23 cellular contexts compared by ENCODE assay signal in genomic region chr14:104745431-104745830, GRCh38. TPM values are rescaled to one million over a fixed set of nuclear protein-coding genes. Genes with fewer than 3 reads are reported as not detected.
DNase-seq lines count a peak whose midpoint lies in the region; ATAC-seq, FAIRE-seq and TF ChIP-seq lines count a peak whose summit lies in the region.
"Had no signal": no experiment of that assay in that cellular context is flagged by ENCODE, and none has a peak within 500 bp of the region (broad histone marks: within the 10 kb centered on the region; RNA-seq: fewer than 3 reads in every experiment).

No MANE protein-coding gene starts in this region.

- H3K27me3 ChIP-seq in HepG2 (ENCODE audit: control insufficient read depth in 1 of 2, insufficient read depth in 2 of 2, low read length in 2 of 2) = no peaks in the 10 kb centered on the region
- H3K27me3 ChIP-seq: BE2C had no signal

- H3K36me3 ChIP-seq in HepG2 (replicated peaks in 1 of 2; ENCODE audit: control insufficient read depth in 1 of 2, insufficient read depth in 2 of 2, low read length in 2 of 2) = no peaks in the 10 kb centered on the region; a peak in 2 of 5 replicates
- H3K36me3 ChIP-seq: BE2C had no signal

- H3K27ac ChIP-seq in HepG2 (ENCODE audit: extremely low read length, insufficient read depth, low read length) = no peak overlapping the region
- H3K27ac ChIP-seq: HL-60 had no signal

- ATAC-seq in Right ventricle myocardium inferior (no peak), HepG2 (no peak)
- ATAC-seq in activated CD8-positive, alpha-beta T cell treated with anti-CD3 and anti-CD28 coated beads, Interleukin-2, amount 10 ng/mL, durations not matched to agents 7 days and 5 days = no peak
- ATAC-seq in stimulated activated effector memory CD8-positive, alpha-beta T cell treated with anti-CD3 and anti-CD28 coated beads, Interleukin-12 subunit alpha, Interleukin-12 subunit beta, amount 100 ng/mL, for 72 hours = no peak

- H3K4me3 ChIP-seq in HepG2 (replicated peaks in 1 of 3; ENCODE audit: insufficient read depth in 1 of 3, low read depth in 2 of 3, low read length in 3 of 3) = no peak overlapping the region

- CTCF ChIA-PET in activated CD8-positive, alpha-beta T cell treated with anti-CD3 and anti-CD28 coated beads, Interleukin-2, amount 10 ng/mL, durations not matched to agents 7 days and 5 days (lab: Charles Lee) = no interaction called here
- CTCF ChIA-PET in HepG2 (lab: Yijun Ruan, JAX; ENCODE audit: low intra/inter-chr PET ratio, low total read pairs) = no interaction called here

- H3K27me3 Mint-ChIP-seq in activated CD8-positive, alpha-beta T cell treated with anti-CD3 and anti-CD28 coated beads, Interleukin-2, amount 10 ng/mL, durations not matched to agents 7 days and 5 days (ENCODE audit: low read depth) = no peaks in the 10 kb centered on the region
- H3K27me3 Mint-ChIP-seq: CD4-positive, CD25-positive, alpha-beta regulatory T cell had no signal

- H3K79me2 ChIP-seq in HepG2 (ENCODE audit: insufficient read depth, low read length) = no peaks in the 10 kb centered on the region

- no peaks in the 10 kb centered on the region for H3K36me3 Mint-ChIP-seq in activated CD8-positive, alpha-beta T cell treated with anti-CD3 and anti-CD28 coated beads, Interleukin-2, amount 10 ng/mL, durations not matched to agents 7 days and 5 days (ENCODE audit: low read depth)
- H3K36me3 Mint-ChIP-seq in stimulated activated effector memory CD8-positive, alpha-beta T cell treated with anti-CD3 and anti-CD28 coated beads, Interleukin-12 subunit alpha, Interleukin-12 subunit beta, amount 100 ng/mL, for 72 hours = no peaks in the 10 kb centered on the region

- POLR2A ChIA-PET in activated CD8-positive, alpha-beta T cell treated with anti-CD3 and anti-CD28 coated beads, Interleukin-2, amount 10 ng/mL, durations not matched to agents 7 days and 5 days (lab: Charles Lee) = no interaction called here
- POLR2A ChIA-PET in HepG2 (lab: Yijun Ruan, JAX) = interaction anchor here (1.3 to 1.4 kb wide), 2 partner anchors 9 to 21 kb away, joined by 3 read pairs; no protein-coding TSS in a partner anchor

- peak overlapping the region; percentile 79 for H3K27ac Mint-ChIP-seq in activated CD8-positive, alpha-beta T cell treated with anti-CD3 and anti-CD28 coated beads, Interleukin-2, amount 10 ng/mL, durations not matched to agents 7 days and 5 days
- peak overlapping the region; percentile 73 for H3K27ac Mint-ChIP-seq in stimulated activated effector memory CD8-positive, alpha-beta T cell treated with anti-CD3 and anti-CD28 coated beads, Interleukin-12 subunit alpha, Interleukin-12 subunit beta, amount 100 ng/mL, for 72 hours
- H3K27ac Mint-ChIP-seq: CD4-positive, CD25-positive, alpha-beta regulatory T cell; HFFc6 had no signal

- H3K9me3 Mint-ChIP-seq in activated CD8-positive, alpha-beta T cell treated with anti-CD3 and anti-CD28 coated beads, Interleukin-2, amount 10 ng/mL, durations not matched to agents 7 days and 5 days (ENCODE audit: insufficient read depth) = no peaks in the 10 kb centered on the region
- H3K9me3 Mint-ChIP-seq in stimulated activated effector memory CD8-positive, alpha-beta T cell treated with anti-CD3 and anti-CD28 coated beads, Interleukin-12 subunit alpha, Interleukin-12 subunit beta, amount 100 ng/mL, for 72 hours = no peaks in the 10 kb centered on the region
- H3K9me3 Mint-ChIP-seq: CD4-positive, CD25-positive, alpha-beta regulatory T cell; HFFc6 had no signal

- H3K4me2 ChIP-seq in HepG2 (ENCODE audit: low read depth, low read length) = no peak overlapping the region

- no peak overlapping the region for H3K4me3 Mint-ChIP-seq in activated CD8-positive, alpha-beta T cell treated with anti-CD3 and anti-CD28 coated beads, Interleukin-2, amount 10 ng/mL, durations not matched to agents 7 days and 5 days
- peak overlapping the region; percentile 38 for H3K4me3 Mint-ChIP-seq in stimulated activated effector memory CD8-positive, alpha-beta T cell treated with anti-CD3 and anti-CD28 coated beads, Interleukin-12 subunit alpha, Interleukin-12 subunit beta, amount 100 ng/mL, for 72 hours
- H3K4me3 Mint-ChIP-seq: HFFc6 had no signal

- TF ChIP-seq CTCF in HepG2 (CRISPR knock-in tag; IDR thresholded peaks at IDR 0.05) = no peak

- WGBS in HepG2 (ENCODE audit: low lambda C conversion rate) = 94% methylated on average over 6 of the region's 9 CpGs

- TF ChIP-seq EP300 in HepG2 (IDR thresholded peaks at IDR 0.05; ENCODE audit: low read depth in 2 of 2, low read length in 2 of 2) (no peak), HepG2 (CRISPR knock-in tag; IDR thresholded peaks at IDR 0.05; ENCODE audit: borderline replicate concordance) (no peak)

- peaks cover 29% of the 10 kb centered on the region for H3K4me1 Mint-ChIP-seq in activated CD8-positive, alpha-beta T cell treated with anti-CD3 and anti-CD28 coated beads, Interleukin-2, amount 10 ng/mL, durations not matched to agents 7 days and 5 days (ENCODE audit: low read depth)
- H3K4me1 Mint-ChIP-seq in stimulated activated effector memory CD8-positive, alpha-beta T cell treated with anti-CD3 and anti-CD28 coated beads, Interleukin-12 subunit alpha, Interleukin-12 subunit beta, amount 100 ng/mL, for 72 hours = peaks cover 39% of the 10 kb centered on the region

- intact Hi-C loops in Right ventricle myocardium inferior (cut with DNase I) = no loop called here
- intact Hi-C loops in cardiac septum (cut with DNase I) = no loop called here
- intact Hi-C loops in HepG2 (cut with micrococcal nuclease; ENCODE audit: unreplicated experiment) = no loop called here

- H2AFZ ChIP-seq in HepG2 (ENCODE audit: low read length) = no peak overlapping the region

- no peaks in the 10 kb centered on the region for H4K20me1 ChIP-seq in HepG2 (ENCODE audit: insufficient read depth, low read length)

- no TSS peak for BruUV-seq in HepG2 (replicated peaks; lab: Mats Ljungman, UMichigan)

- in situ Hi-C loops in HepG2 (cut with HindIII; ENCODE audit: extremely low pct_ligation_motif_present, low pct_unique_long_range_greater_than_20kb) = no loop called here

- TF ChIP-seq RAD21 in HepG2 (CRISPR knock-in tag; IDR thresholded peaks at IDR 0.05) = no peak

- peaks cover 62% of the 10 kb centered on the region for H3K4me1 ChIP-seq in HepG2 (ENCODE audit: insufficient read depth, low read length)
- H3K4me1 ChIP-seq: BE2C had no signal

- no peak for FAIRE-seq in HepG2 (lab: Jason Lieb, UNC)
- FAIRE-seq: G401.6, RCC 7860 had no signal

- TF ChIP-seq POLR2A in HepG2 (IDR thresholded peaks at IDR 0.05; ENCODE audit: insufficient read depth in 1 of 2, low read depth in 2 of 2, low read length in 2 of 2) = 0 out of 4 replicates have a peak, but pooled peaks of 1 of the 2 experiments have one; percentile 31

- H3K9ac ChIP-seq in HepG2 (ENCODE audit: insufficient read depth, low read depth, low read length) = no peak overlapping the region

- no peaks in the 10 kb centered on the region for H3K9me3 ChIP-seq in HepG2 (ENCODE audit: low read length)
- H3K9me3 ChIP-seq: BE2C had no signal

- peak; percentile 45 for DNase-seq in Right ventricle myocardium inferior (ENCODE audit: missing footprints)
- no peak for DNase-seq in cardiac septum (ENCODE audit: low spot score)
- no peak for DNase-seq in activated CD8-positive, alpha-beta T cell treated with anti-CD3 and anti-CD28 coated beads, Interleukin-2, amount 10 ng/mL, durations not matched to agents 7 days and 5 days
- no peak for DNase-seq in HepG2 (ENCODE audit: low spot score)
- DNase-seq in stimulated activated effector memory CD8-positive, alpha-beta T cell treated with anti-CD3 and anti-CD28 coated beads, Interleukin-12 subunit alpha, Interleukin-12 subunit beta, amount 100 ng/mL, for 72 hours (ENCODE audit: low spot score in 2 of 2) = no peak
- DNase-seq in T-helper 9 cell = no peak
- DNase-seq in iPS-NIHi11 (ENCODE audit: low spot score) = no peak
- no peak for DNase-seq in kidney tubule cell (ENCODE audit: low spot score)
- DNase-seq: BE2C, COR-L47, H7, HFFc6, NCI-H1092 treated with DMSO at 0.1 percent for 48 hours, NCI-H1694, NCI-H2107, NCI-H2227 treated with DMSO at 0.1 percent for 48 hours, NCI-H510A treated with DMSO at 0.1 percent for 48 hours, NCI-H774, SHP77 treated with DMSO at 0.1 percent for 48 hours had no signal

RNA-seq across cellular contexts. Expression of gene SIVA1, which starts 7.5 kb away (rescaled TPM):
- 54.4 TPM for total RNA-seq in Right ventricle myocardium inferior
- total RNA-seq in cardiac septum = 50.9 TPM
- total RNA-seq in activated CD8-positive, alpha-beta T cell treated with anti-CD3 and anti-CD28 coated beads, Interleukin-2, amount 10 ng/mL, durations not matched to agents 7 days and 5 days = 100 to 1,000 TPM; 175 to 186 TPM
- total RNA-seq in HepG2 (2016; rRNA removed; fragmentation: Illumina TruSeq; extraction: Trizol) = 153 and 186 TPM in 2 replicates
- total RNA-seq in HepG2 (2016; cell fraction: cytosol; rRNA removed; fragmentation: Illumina TruSeq; extraction: Trizol; ENCODE audit: low read depth) = 171 and 229 TPM in 2 replicates
- 166 and 191 TPM in 2 replicates for total RNA-seq in HepG2 (2016; cell fraction: insoluble cytoplasmic fraction; rRNA removed; fragmentation: Illumina TruSeq; extraction: Trizol)
- total RNA-seq in HepG2 (2016; cell fraction: membrane; rRNA removed; fragmentation: Illumina TruSeq; extraction: Trizol) = 186 and 219 TPM in 2 replicates
- 86.2 and 101 TPM in 2 replicates for total RNA-seq in HepG2 (2016; cell fraction: nucleus; rRNA removed; fragmentation: Illumina TruSeq; extraction: Trizol)
- 123 and 142 TPM in 2 replicates for polyA plus RNA-seq in HepG2 (2011; rRNA removed)
- polyA plus RNA-seq in HepG2 (2011; cell fraction: cytosol; rRNA removed) = 108 and 239 TPM in 2 replicates
- 125 and 162 TPM in 2 replicates for polyA plus RNA-seq in HepG2 (2011; cell fraction: nucleus; rRNA removed)
- 61.3 and 68.1 TPM in 2 replicates for polyA plus RNA-seq in HepG2 (2012)
- 162 and 202 TPM in 2 replicates for polyA plus RNA-seq in HepG2 (2016; cell fraction: cytosol; fragmentation: Illumina TruSeq; extraction: Trizol; ENCODE audit: low read depth)
- polyA plus RNA-seq in HepG2 (2016; cell fraction: insoluble cytoplasmic fraction; fragmentation: Illumina TruSeq; extraction: Trizol; ENCODE audit: low read depth) = 128 and 130 TPM in 2 replicates
- polyA plus RNA-seq in HepG2 (2016; cell fraction: membrane; fragmentation: Illumina TruSeq; extraction: Trizol; ENCODE audit: low read depth) = 134 and 168 TPM in 2 replicates
- 129 and 133 TPM in 2 replicates for polyA plus RNA-seq in HepG2 (2016; cell fraction: nucleus; fragmentation: Illumina TruSeq; extraction: Trizol; ENCODE audit: insufficient read depth, low read depth)
- 49.5 and 64.5 TPM in 2 replicates for polyA minus RNA-seq in HepG2 (2011; rRNA and poly(A)+ RNA removed; ENCODE audit: low replicate concordance)
- polyA minus RNA-seq in HepG2 (2011; cell fraction: cytosol; rRNA and poly(A)+ RNA removed) = 22.7 and 31.5 TPM in 2 replicates
- 17.3 and 18.4 TPM in 2 replicates for polyA minus RNA-seq in HepG2 (2011; cell fraction: nucleus; rRNA and poly(A)+ RNA removed)

RNA-seq across cellular contexts. Expression of gene ADSS1, which starts 21.4 kb away (rescaled TPM):
- total RNA-seq in Right ventricle myocardium inferior = 191 TPM
- 114 TPM for total RNA-seq in cardiac septum
- total RNA-seq in activated CD8-positive, alpha-beta T cell treated with anti-CD3 and anti-CD28 coated beads, Interleukin-2, amount 10 ng/mL, durations not matched to agents 7 days and 5 days = 1 to 10 TPM; 1.8 TPM
- 0.98 and 1.0 TPM in 2 replicates for total RNA-seq in HepG2 (2016; rRNA removed; fragmentation: Illumina TruSeq; extraction: Trizol)
- 0.81 and 1.1 TPM in 2 replicates for total RNA-seq in HepG2 (2016; cell fraction: cytosol; rRNA removed; fragmentation: Illumina TruSeq; extraction: Trizol; ENCODE audit: low read depth)
- total RNA-seq in HepG2 (2016; cell fraction: insoluble cytoplasmic fraction; rRNA removed; fragmentation: Illumina TruSeq; extraction: Trizol) = 0.56 and 1.3 TPM in 2 replicates
- total RNA-seq in HepG2 (2016; cell fraction: membrane; rRNA removed; fragmentation: Illumina TruSeq; extraction: Trizol) = 1.6 and 1.9 TPM in 2 replicates
- total RNA-seq in HepG2 (2016; cell fraction: nucleus; rRNA removed; fragmentation: Illumina TruSeq; extraction: Trizol) = 1.3 and 1.5 TPM in 2 replicates
- 36.7 and 45.2 TPM in 2 replicates for polyA plus RNA-seq in HepG2 (2011; rRNA removed)
- polyA plus RNA-seq in HepG2 (2011; cell fraction: cytosol; rRNA removed) = 20.7 and 22.4 TPM in 2 replicates
- 219 and 230 TPM in 2 replicates for polyA plus RNA-seq in HepG2 (2011; cell fraction: nucleus; rRNA removed)
- polyA plus RNA-seq in HepG2 (2012) = 37.3 and 46.9 TPM in 2 replicates
- polyA plus RNA-seq in HepG2 (2016; cell fraction: cytosol; fragmentation: Illumina TruSeq; extraction: Trizol; ENCODE audit: low read depth) = 0.70 and 1.5 TPM in 2 replicates
- 1.3 and 2.2 TPM in 2 replicates for polyA plus RNA-seq in HepG2 (2016; cell fraction: insoluble cytoplasmic fraction; fragmentation: Illumina TruSeq; extraction: Trizol; ENCODE audit: low read depth)
- 1.5 and 2.0 TPM in 2 replicates for polyA plus RNA-seq in HepG2 (2016; cell fraction: membrane; fragmentation: Illumina TruSeq; extraction: Trizol; ENCODE audit: low read depth)
- polyA plus RNA-seq in HepG2 (2016; cell fraction: nucleus; fragmentation: Illumina TruSeq; extraction: Trizol; ENCODE audit: insufficient read depth, low read depth) = 3.7 and 4.4 TPM in 2 replicates
- polyA minus RNA-seq in HepG2 (2011; rRNA and poly(A)+ RNA removed; ENCODE audit: low replicate concordance) = 12.3 and 14.1 TPM in 2 replicates
- 6.8 and 7.6 TPM in 2 replicates for polyA minus RNA-seq in HepG2 (2011; cell fraction: cytosol; rRNA and poly(A)+ RNA removed)
- 30.6 and 31.2 TPM in 2 replicates for polyA minus RNA-seq in HepG2 (2011; cell fraction: nucleus; rRNA and poly(A)+ RNA removed)

RNA-seq across cellular contexts. Expression of gene AKT1, which starts 50.1 kb away (rescaled TPM):
- 134 TPM for total RNA-seq in Right ventricle myocardium inferior
- total RNA-seq in cardiac septum = 172 TPM
- 100 to 1,000 TPM; 217 to 222 TPM for total RNA-seq in activated CD8-positive, alpha-beta T cell treated with anti-CD3 and anti-CD28 coated beads, Interleukin-2, amount 10 ng/mL, durations not matched to agents 7 days and 5 days
- total RNA-seq in HepG2 (2016; rRNA removed; fragmentation: Illumina TruSeq; extraction: Trizol) = 85.7 and 96.2 TPM in 2 replicates
- 66.8 and 84.2 TPM in 2 replicates for total RNA-seq in HepG2 (2016; cell fraction: cytosol; rRNA removed; fragmentation: Illumina TruSeq; extraction: Trizol; ENCODE audit: low read depth)
- 76.8 and 97.9 TPM in 2 replicates for total RNA-seq in HepG2 (2016; cell fraction: insoluble cytoplasmic fraction; rRNA removed; fragmentation: Illumina TruSeq; extraction: Trizol)
- 171 and 190 TPM in 2 replicates for total RNA-seq in HepG2 (2016; cell fraction: membrane; rRNA removed; fragmentation: Illumina TruSeq; extraction: Trizol)
- total RNA-seq in HepG2 (2016; cell fraction: nucleus; rRNA removed; fragmentation: Illumina TruSeq; extraction: Trizol) = 48.2 and 57.1 TPM in 2 replicates
- 116 and 135 TPM in 2 replicates for polyA plus RNA-seq in HepG2 (2011; rRNA removed)
- polyA plus RNA-seq in HepG2 (2011; cell fraction: cytosol; rRNA removed) = 114 and 136 TPM in 2 replicates
- 362 and 435 TPM in 2 replicates for polyA plus RNA-seq in HepG2 (2011; cell fraction: nucleus; rRNA removed)
- 58.6 and 80.7 TPM in 2 replicates for polyA plus RNA-seq in HepG2 (2012)
- polyA plus RNA-seq in HepG2 (2016; cell fraction: cytosol; fragmentation: Illumina TruSeq; extraction: Trizol; ENCODE audit: low read depth) = 81.6 and 107 TPM in 2 replicates
- 105 and 119 TPM in 2 replicates for polyA plus RNA-seq in HepG2 (2016; cell fraction: insoluble cytoplasmic fraction; fragmentation: Illumina TruSeq; extraction: Trizol; ENCODE audit: low read depth)
- polyA plus RNA-seq in HepG2 (2016; cell fraction: membrane; fragmentation: Illumina TruSeq; extraction: Trizol; ENCODE audit: low read depth) = 182 and 194 TPM in 2 replicates
- polyA plus RNA-seq in HepG2 (2016; cell fraction: nucleus; fragmentation: Illumina TruSeq; extraction: Trizol; ENCODE audit: insufficient read depth, low read depth) = 146 and 159 TPM in 2 replicates
- polyA minus RNA-seq in HepG2 (2011; rRNA and poly(A)+ RNA removed; ENCODE audit: low replicate concordance) = 159 and 183 TPM in 2 replicates
- 76.1 and 78.3 TPM in 2 replicates for polyA minus RNA-seq in HepG2 (2011; cell fraction: cytosol; rRNA and poly(A)+ RNA removed)
- polyA minus RNA-seq in HepG2 (2011; cell fraction: nucleus; rRNA and poly(A)+ RNA removed) = 46.7 and 48.0 TPM in 2 replicates

RNA-seq across cellular contexts. Expression of gene ZBTB42, which starts 55.5 kb away (rescaled TPM):
- total RNA-seq in Right ventricle myocardium inferior (5.6 TPM), cardiac septum (8.6 TPM), HepG2 (2016; rRNA removed; fragmentation: Illumina TruSeq; extraction: Trizol) (3.2 and 4.2 TPM in 2 replicates)
- 1 to 10 TPM; 5.3 TPM for total RNA-seq in activated CD8-positive, alpha-beta T cell treated with anti-CD3 and anti-CD28 coated beads, Interleukin-2, amount 10 ng/mL, durations not matched to agents 7 days and 5 days
- 1.2 and 1.6 TPM in 2 replicates for total RNA-seq in HepG2 (2016; cell fraction: cytosol; rRNA removed; fragmentation: Illumina TruSeq; extraction: Trizol; ENCODE audit: low read depth)
- total RNA-seq in HepG2 (2016; cell fraction: insoluble cytoplasmic fraction; rRNA removed; fragmentation: Illumina TruSeq; extraction: Trizol) = 2.4 and 3.9 TPM in 2 replicates
- total RNA-seq in HepG2 (2016; cell fraction: membrane; rRNA removed; fragmentation: Illumina TruSeq; extraction: Trizol) = 4.3 and 4.4 TPM in 2 replicates
- 3.6 and 4.2 TPM in 2 replicates for total RNA-seq in HepG2 (2016; cell fraction: nucleus; rRNA removed; fragmentation: Illumina TruSeq; extraction: Trizol)
- polyA plus RNA-seq in HepG2 (2011; rRNA removed) = 2.8 and 4.0 TPM in 2 replicates
- polyA plus RNA-seq in HepG2 (2011; cell fraction: cytosol; rRNA removed) = 3.7 and 4.3 TPM in 2 replicates
- polyA plus RNA-seq in HepG2 (2011; cell fraction: nucleus; rRNA removed) = 7.2 and 7.5 TPM in 2 replicates
- polyA plus RNA-seq in HepG2 (2012) = 3.6 and 4.3 TPM in 2 replicates
- polyA plus RNA-seq in HepG2 (2016; cell fraction: cytosol; fragmentation: Illumina TruSeq; extraction: Trizol; ENCODE audit: low read depth) = 1.0 and 1.1 TPM in 2 replicates
- polyA plus RNA-seq in HepG2 (2016; cell fraction: insoluble cytoplasmic fraction; fragmentation: Illumina TruSeq; extraction: Trizol; ENCODE audit: low read depth) = 2.3 and 2.7 TPM in 2 replicates
- 3.4 and 3.5 TPM in 2 replicates for polyA plus RNA-seq in HepG2 (2016; cell fraction: membrane; fragmentation: Illumina TruSeq; extraction: Trizol; ENCODE audit: low read depth)
- 2.8 and 3.1 TPM in 2 replicates for polyA plus RNA-seq in HepG2 (2016; cell fraction: nucleus; fragmentation: Illumina TruSeq; extraction: Trizol; ENCODE audit: insufficient read depth, low read depth)
- polyA minus RNA-seq in HepG2 (2011; rRNA and poly(A)+ RNA removed; ENCODE audit: low replicate concordance) = 6.6 and 17.0 TPM in 2 replicates
- 6.2 and 8.1 TPM in 2 replicates for polyA minus RNA-seq in HepG2 (2011; cell fraction: cytosol; rRNA and poly(A)+ RNA removed)
- polyA minus RNA-seq in HepG2 (2011; cell fraction: nucleus; rRNA and poly(A)+ RNA removed) = 8.2 TPM in 2 replicates

RNA-seq across cellular contexts. Expression of gene INF2, which starts 56.0 kb away (rescaled TPM):
- total RNA-seq in Right ventricle myocardium inferior (31.1 TPM), cardiac septum (41.2 TPM), HepG2 (2016; rRNA removed; fragmentation: Illumina TruSeq; extraction: Trizol) (16.4 and 18.1 TPM in 2 replicates)
- 100 to 1,000 TPM; 155 to 159 TPM for total RNA-seq in activated CD8-positive, alpha-beta T cell treated with anti-CD3 and anti-CD28 coated beads, Interleukin-2, amount 10 ng/mL, durations not matched to agents 7 days and 5 days
- total RNA-seq in HepG2 (2016; cell fraction: cytosol; rRNA removed; fragmentation: Illumina TruSeq; extraction: Trizol; ENCODE audit: low read depth) = 11.2 and 14.6 TPM in 2 replicates
- total RNA-seq in HepG2 (2016; cell fraction: insoluble cytoplasmic fraction; rRNA removed; fragmentation: Illumina TruSeq; extraction: Trizol) = 17.0 and 18.3 TPM in 2 replicates
- total RNA-seq in HepG2 (2016; cell fraction: membrane; rRNA removed; fragmentation: Illumina TruSeq; extraction: Trizol) = 23.4 and 24.7 TPM in 2 replicates
- total RNA-seq in HepG2 (2016; cell fraction: nucleus; rRNA removed; fragmentation: Illumina TruSeq; extraction: Trizol) = 17.7 and 25.0 TPM in 2 replicates
- polyA plus RNA-seq in HepG2 (2011; rRNA removed) = 26.4 and 33.4 TPM in 2 replicates
- 14.8 and 26.4 TPM in 2 replicates for polyA plus RNA-seq in HepG2 (2011; cell fraction: cytosol; rRNA removed)
- 229 and 296 TPM in 2 replicates for polyA plus RNA-seq in HepG2 (2011; cell fraction: nucleus; rRNA removed)
- 28.4 and 33.9 TPM in 2 replicates for polyA plus RNA-seq in HepG2 (2012)
- 13.6 and 14.2 TPM in 2 replicates for polyA plus RNA-seq in HepG2 (2016; cell fraction: cytosol; fragmentation: Illumina TruSeq; extraction: Trizol; ENCODE audit: low read depth)
- 20.2 and 25.5 TPM in 2 replicates for polyA plus RNA-seq in HepG2 (2016; cell fraction: insoluble cytoplasmic fraction; fragmentation: Illumina TruSeq; extraction: Trizol; ENCODE audit: low read depth)
- polyA plus RNA-seq in HepG2 (2016; cell fraction: membrane; fragmentation: Illumina TruSeq; extraction: Trizol; ENCODE audit: low read depth) = 17.5 and 20.7 TPM in 2 replicates
- polyA plus RNA-seq in HepG2 (2016; cell fraction: nucleus; fragmentation: Illumina TruSeq; extraction: Trizol; ENCODE audit: insufficient read depth, low read depth) = 61.5 and 67.7 TPM in 2 replicates
- 34.0 and 46.7 TPM in 2 replicates for polyA minus RNA-seq in HepG2 (2011; rRNA and poly(A)+ RNA removed; ENCODE audit: low replicate concordance)
- 23.8 and 25.1 TPM in 2 replicates for polyA minus RNA-seq in HepG2 (2011; cell fraction: cytosol; rRNA and poly(A)+ RNA removed)
- polyA minus RNA-seq in HepG2 (2011; cell fraction: nucleus; rRNA and poly(A)+ RNA removed) = 29.2 and 32.3 TPM in 2 replicates

Comparison
In these comparisons a context has a peak if more than half of its experiments do, and no peak if none do; other contexts are left out.
1. RNA of gene ADSS1, which starts 21.4 kb away (total RNA-seq): 191 TPM in Right ventricle myocardium inferior (single experiment) and 114 TPM in cardiac septum (single experiment); 1.8 TPM in activated CD8-positive, alpha-beta T cell treated with anti-CD3 and anti-CD28 coated beads, Interleukin-2, amount 10 ng/mL, durations not matched to agents 7 days and 5 days and 0.56 to 1.9 TPM in HepG2; every median in the first group is over 10 times any median in the second.